Comparison of ENCODE assay signal across 1 cellular context in the genomic region with DNA sequence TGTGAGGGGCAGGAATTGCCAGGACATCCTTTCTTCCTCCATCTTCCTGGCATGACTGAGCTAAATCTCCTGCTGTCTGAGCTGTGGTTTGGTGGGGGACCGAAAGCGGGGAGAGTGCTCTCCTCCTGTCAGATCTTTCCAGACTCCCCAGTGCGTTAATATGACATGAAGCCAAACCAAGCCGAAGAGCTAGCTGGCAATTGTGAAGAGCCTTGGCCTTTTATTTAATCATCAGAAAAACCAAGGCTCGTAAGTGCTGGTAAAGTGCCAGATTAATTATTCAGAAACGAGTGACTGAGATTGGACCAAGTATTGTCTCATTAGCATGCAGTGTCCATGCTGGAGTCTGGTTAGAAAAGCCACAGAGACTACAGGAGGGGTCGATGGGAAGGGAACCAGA.
TF ChIP-seq lines count a peak whose summit lies in the region.

No MANE protein-coding gene starts in this region.

TF ChIP-seq in HepG2, 621 proteins besides CTCF, POLR2A, EP300 and RAD21 (continued from another document):
- TF ChIP-seq GLI4 (CRISPR knock-in tag; IDR thresholded peaks at IDR 0.05; ENCODE audit: borderline replicate concordance) (no peak), ZNF446 (CRISPR knock-in tag; IDR thresholded peaks at IDR 0.05) (no peak), ZMYM4 (CRISPR knock-in tag; IDR thresholded peaks at IDR 0.05) (no peak), HDAC6 (IDR thresholded peaks at IDR 0.05; ENCODE audit: low read depth, low read length) (no peak), ZNF337 (CRISPR knock-in tag; IDR thresholded peaks at IDR 0.05; ENCODE audit: borderline replicate concordance, low read depth) (no peak), ZNF562 (CRISPR knock-in tag; IDR thresholded peaks at IDR 0.05; ENCODE audit: borderline replicate concordance) (no peak), YEATS2 (CRISPR knock-in tag; IDR thresholded peaks at IDR 0.05; ENCODE audit: borderline replicate concordance) (no peak), ZFAT (CRISPR knock-in tag; conservative IDR thresholded peaks at IDR 0.05) (no peak), NFE2L1 (CRISPR knock-in tag; IDR thresholded peaks at IDR 0.05; ENCODE audit: borderline replicate concordance) (no peak)
- TF ChIP-seq, protein P1, sequence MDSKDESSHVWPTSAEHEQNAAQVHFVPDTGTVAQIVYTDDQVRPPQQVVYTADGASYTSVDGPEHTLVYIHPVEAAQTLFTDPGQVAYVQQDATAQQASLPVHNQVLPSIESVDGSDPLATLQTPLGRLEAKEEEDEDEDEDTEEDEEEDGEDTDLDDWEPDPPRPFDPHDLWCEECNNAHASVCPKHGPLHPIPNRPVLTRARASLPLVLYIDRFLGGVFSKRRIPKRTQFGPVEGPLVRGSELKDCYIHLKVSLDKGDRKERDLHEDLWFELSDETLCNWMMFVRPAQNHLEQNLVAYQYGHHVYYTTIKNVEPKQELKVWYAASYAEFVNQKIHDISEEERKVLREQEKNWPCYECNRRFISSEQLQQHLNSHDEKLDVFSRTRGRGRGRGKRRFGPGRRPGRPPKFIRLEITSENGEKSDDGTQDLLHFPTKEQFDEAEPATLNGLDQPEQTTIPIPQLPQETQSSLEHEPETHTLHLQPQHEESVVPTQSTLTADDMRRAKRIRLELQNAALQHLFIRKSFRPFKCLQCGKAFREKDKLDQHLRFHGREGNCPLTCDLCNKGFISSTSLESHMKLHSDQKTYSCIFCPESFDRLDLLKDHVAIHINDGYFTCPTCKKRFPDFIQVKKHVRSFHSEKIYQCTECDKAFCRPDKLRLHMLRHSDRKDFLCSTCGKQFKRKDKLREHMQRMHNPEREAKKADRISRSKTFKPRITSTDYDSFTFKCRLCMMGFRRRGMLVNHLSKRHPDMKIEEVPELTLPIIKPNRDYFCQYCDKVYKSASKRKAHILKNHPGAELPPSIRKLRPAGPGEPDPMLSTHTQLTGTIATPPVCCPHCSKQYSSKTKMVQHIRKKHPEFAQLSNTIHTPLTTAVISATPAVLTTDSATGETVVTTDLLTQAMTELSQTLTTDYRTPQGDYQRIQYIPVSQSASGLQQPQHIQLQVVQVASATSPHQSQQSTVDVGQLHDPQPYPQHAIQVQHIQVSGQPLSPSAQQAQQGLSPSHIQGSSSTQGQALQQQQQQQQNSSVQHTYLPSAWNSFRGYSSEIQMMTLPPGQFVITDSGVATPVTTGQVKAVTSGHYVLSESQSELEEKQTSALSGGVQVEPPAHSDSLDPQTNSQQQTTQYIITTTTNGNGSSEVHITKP (CRISPR knock-in tag; IDR thresholded peaks at IDR 0.05; ENCODE audit: low read depth), result no peak
- TF ChIP-seq, protein P2, sequence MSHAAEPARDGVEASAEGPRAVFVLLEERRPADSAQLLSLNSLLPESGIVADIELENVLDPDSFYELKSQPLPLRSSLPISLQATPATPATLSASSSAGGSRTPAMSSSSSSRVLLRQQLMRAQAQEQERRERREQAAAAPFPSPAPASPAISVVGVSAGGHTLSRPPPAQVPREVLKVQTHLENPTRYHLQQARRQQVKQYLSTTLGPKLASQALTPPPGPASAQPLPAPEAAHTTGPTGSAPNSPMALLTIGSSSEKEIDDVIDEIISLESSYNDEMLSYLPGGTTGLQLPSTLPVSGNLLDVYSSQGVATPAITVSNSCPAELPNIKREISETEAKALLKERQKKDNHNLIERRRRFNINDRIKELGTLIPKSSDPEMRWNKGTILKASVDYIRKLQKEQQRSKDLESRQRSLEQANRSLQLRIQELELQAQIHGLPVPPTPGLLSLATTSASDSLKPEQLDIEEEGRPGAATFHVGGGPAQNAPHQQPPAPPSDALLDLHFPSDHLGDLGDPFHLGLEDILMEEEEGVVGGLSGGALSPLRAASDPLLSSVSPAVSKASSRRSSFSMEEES (CRISPR knock-in tag; IDR thresholded peaks at IDR 0.05), result no peak
